ENCODE assay signal across 8 cellular contexts in genomic region chr1:211329764-211330201, GRCh38. TPM values are rescaled to one million over a fixed set of nuclear protein-coding genes. Genes with fewer than 3 reads are reported as not detected.
DNase-seq lines count a peak whose midpoint lies in the region; ATAC-seq, FAIRE-seq and TF ChIP-seq lines count a peak whose summit lies in the region.

No MANE protein-coding gene starts in this region.

- peak; percentile 30 for ATAC-seq in GM18520 (IDR thresholded peaks at IDR 0.05; ENCODE audit: unreplicated experiment)
- peak; percentile 46 for ATAC-seq in GM21723 (IDR thresholded peaks at IDR 0.05; ENCODE audit: unreplicated experiment)

- DNase-seq in NAMALWA (ENCODE audit: low spot score) (peak; percentile 59), mesothelial cell of epicardium (ENCODE audit: low spot score in 2 of 2, unreplicated experiment in 2 of 2) (no peak), frontal cortex (ENCODE audit: low spot score in 2 of 2) (no peak), NCI-H1694 (lab: John Stamatoyannopoulos, UW) (no peak), NCI-H1436 treated with DMSO at 0.1 percent for 48 hours (lab: John Stamatoyannopoulos, UW) (no peak), NOMO-1 (lab: John Stamatoyannopoulos, UW; ENCODE audit: unreplicated experiment in 2 of 2) (no peak)

- H3K36me3 Mint-ChIP-seq in mesothelial cell of epicardium, result no peaks in the 10 kb centered on the region

- peak overlapping the region; percentile 41 for H3K27ac Mint-ChIP-seq in mesothelial cell of epicardium

- H3K27me3 Mint-ChIP-seq in mesothelial cell of epicardium (ENCODE audit: low read depth), result no peaks in the 10 kb centered on the region

- no peak for TF ChIP-seq CTCF in mesothelial cell of epicardium (IDR thresholded peaks at IDR 0.05; ENCODE audit: unreplicated experiment)

- H3K4me3 Mint-ChIP-seq in mesothelial cell of epicardium, result no peak overlapping the region

- no peaks in the 10 kb centered on the region for H3K9me3 Mint-ChIP-seq in mesothelial cell of epicardium

- peaks cover 55% of the 10 kb centered on the region for H3K4me1 Mint-ChIP-seq in mesothelial cell of epicardium

- no peak for FAIRE-seq in frontal cortex (lab: Jason Lieb, UNC)

RNA-seq across cellular contexts. Expression of gene TRAF5, which starts 3.1 kb away (rescaled TPM):
- total RNA-seq in mesothelial cell of epicardium (45.6 to 47.6 TPM (median 46.6 TPM) in 3 replicates), frontal cortex (16.3 TPM)
